In the genomic region with DNA sequence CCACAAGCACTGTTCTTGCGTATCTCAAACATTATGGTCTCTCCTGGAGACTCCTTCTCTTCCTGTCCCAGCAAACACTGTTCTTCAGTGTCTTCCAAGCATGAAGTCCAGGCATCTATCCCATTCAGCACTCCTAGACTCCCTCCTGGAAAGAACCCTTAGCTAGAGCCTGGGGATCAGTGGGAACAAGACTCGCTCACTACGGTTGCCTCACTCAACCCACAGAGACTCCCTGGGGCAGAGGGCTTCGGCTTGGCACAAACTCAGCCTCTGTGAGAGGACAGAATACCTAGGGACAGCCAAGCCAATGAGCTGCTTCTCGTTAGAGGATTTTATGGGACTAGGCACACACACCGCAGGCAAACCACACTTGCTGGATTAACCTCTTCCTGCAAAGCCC, we compare ENCODE assay signal across 13 cellular contexts.
A peak's percentile ranks its signal among the peaks of the same experiment; 100 is the strongest.
DNase-seq lines count a peak whose midpoint lies in the region; ATAC-seq, FAIRE-seq and TF ChIP-seq lines count a peak whose summit lies in the region.
"Had no signal": no experiment of that assay in that cellular context is flagged by ENCODE, and none has a peak within 500 bp of the region (broad histone marks: within the 10 kb centered on the region; RNA-seq: fewer than 3 reads in every experiment).

No MANE protein-coding gene starts in this region.

- in situ Hi-C loops in ACHN (cut with HindIII; ENCODE audit: low pct_ligation_motif_present, low pct_unique_long_range_greater_than_20kb, low sequenced_read_pairs), result no loop called here

- H3K36me3 ChIP-seq in HEK293 (ENCODE audit: control insufficient read depth in 2 of 2, insufficient read depth in 1 of 2, low read length in 2 of 2), result no peaks in the 10 kb centered on the region
- H3K36me3 ChIP-seq in astrocyte (ENCODE audit: insufficient read depth, low read length), result peaks cover 16% of the 10 kb centered on the region
- H3K36me3 ChIP-seq in thoracic aorta, result no peaks in the 10 kb centered on the region
- no peaks in the 10 kb centered on the region for H3K36me3 ChIP-seq in effector memory CD4-positive, alpha-beta T cell (ENCODE audit: control insufficient read depth, insufficient read depth, low read length)
- H3K36me3 ChIP-seq: SJSA1 had no signal

- H4K20me1 ChIP-seq in astrocyte (ENCODE audit: insufficient read depth, low read length), result peaks cover 70% of the 10 kb centered on the region

- H3K9me3 ChIP-seq in HEK293 (ENCODE audit: control insufficient read depth, insufficient read depth, low read depth, low read length) (no peaks in the 10 kb centered on the region), astrocyte (ENCODE audit: insufficient read depth, low read depth, low read length) (no peaks in the 10 kb centered on the region), thoracic aorta (no peaks in the 10 kb centered on the region)
- no peaks in the 10 kb centered on the region for H3K9me3 ChIP-seq in effector memory CD4-positive, alpha-beta T cell (ENCODE audit: control insufficient read depth, low read length)
- H3K9me3 ChIP-seq: SJSA1 had no signal

- no peak overlapping the region for H3K9ac ChIP-seq in astrocyte (ENCODE audit: low read length)

- H2AFZ ChIP-seq in astrocyte (ENCODE audit: low read depth, low read length), result no peak overlapping the region

- H3K4me1 Mint-ChIP-seq in astrocyte (ENCODE audit: low read depth, unreplicated experiment), result peaks cover 56% of the 10 kb centered on the region
- peaks cover 20 to 35% (median 26%) of the 10 kb centered on the region in 4 donors for H3K4me1 Mint-ChIP-seq in naive thymus-derived CD8-positive, alpha-beta T cell

- CTCF ChIA-PET in HEK293 (lab: Yijun Ruan, JAX), result interaction anchor here (0.6 to 3.9 kb wide), 5 partner anchors 33 to 213 kb away, joined by 3 to 17 read pairs (median 4); no protein-coding TSS in a partner anchor

- POLR2A ChIA-PET in HEK293 (lab: Yijun Ruan, JAX), result no interaction called here
- POLR2A ChIA-PET in naive thymus-derived CD8-positive, alpha-beta T cell (lab: Charles Lee), result no interaction called here

- peak overlapping the region; percentile 50 for H3K4me3 Mint-ChIP-seq in astrocyte (ENCODE audit: unreplicated experiment)
- no peak overlapping the region for H3K4me3 Mint-ChIP-seq in naive thymus-derived CD8-positive, alpha-beta T cell
- H3K4me3 Mint-ChIP-seq: activated naive CD4-positive, alpha-beta T cell treated with anti-CD3 and anti-CD28 coated beads, Interleukin-2, amount 10 ng/mL, durations not matched to agents 7 days and 5 days; stimulated activated naive B cell treated with anti-CD40 and anti-IgM and Interleukin-4, amounts not matched to agents 10 μg/mL and 1 μg/mL and 100 μg/mL, for 72 hours had no signal

- no peak for ATAC-seq in thoracic aorta (ENCODE audit: insufficient number of reproducible peaks, low FRiP score, low read depth)
- ATAC-seq in naive thymus-derived CD8-positive, alpha-beta T cell, result no peak
- ATAC-seq: K562; stimulated activated naive B cell treated with anti-CD40 and anti-IgM and Interleukin-4, amounts not matched to agents 10 μg/mL and 1 μg/mL and 100 μg/mL, for 72 hours had no signal

- no peak for FAIRE-seq in astrocyte (lab: Jason Lieb, UNC)
- FAIRE-seq: K562 had no signal

- DNase-seq in astrocyte (ENCODE audit: low read depth) (peak; percentile 38), islet precursor cell (peak; percentile 54), thoracic aorta (ENCODE audit: low spot score) (no peak), ACHN (no peak)
- no peak for DNase-seq in naive thymus-derived CD8-positive, alpha-beta T cell
- DNase-seq in effector memory CD4-positive, alpha-beta T cell, result no peak
- DNase-seq: activated naive CD4-positive, alpha-beta T cell treated with anti-CD3 and anti-CD28 coated beads, Interleukin-2, amount 10 ng/mL, durations not matched to agents 7 days and 5 days; cortex of kidney; NCI-H2081; stimulated activated naive B cell treated with anti-CD40 and anti-IgM and Interleukin-4, amounts not matched to agents 10 μg/mL and 1 μg/mL and 100 μg/mL, for 72 hours had no signal

- H3K27me3 ChIP-seq in astrocyte (ENCODE audit: insufficient read depth, low read length) (no peaks in the 10 kb centered on the region), thoracic aorta (replicated peaks; ENCODE audit: insufficient read depth) (no peaks in the 10 kb centered on the region)
- peaks cover 5% of the 10 kb centered on the region for H3K27me3 ChIP-seq in effector memory CD4-positive, alpha-beta T cell (replicated peaks; ENCODE audit: control insufficient read depth, insufficient read depth, low read length, poor library complexity, severe bottlenecking)
- H3K27me3 ChIP-seq: SJSA1 had no signal

- H3K4me1 ChIP-seq in HEK293 (ENCODE audit: control insufficient read depth, insufficient read depth, low read length) (peaks cover 3% of the 10 kb centered on the region; the same call in 1 of the 2 replicates), astrocyte (ENCODE audit: insufficient read depth, low read length) (peaks cover 68% of the 10 kb centered on the region), thoracic aorta (ENCODE audit: control insufficient read depth in 1 of 2, low read depth in 2 of 2) (peaks cover 35 to 78% of the 10 kb centered on the region in 2 donors)
- peaks cover 9% of the 10 kb centered on the region for H3K4me1 ChIP-seq in effector memory CD4-positive, alpha-beta T cell (ENCODE audit: control insufficient read depth, insufficient read depth, low read length, poor library complexity, severe bottlenecking)

- H3K27ac Mint-ChIP-seq in astrocyte (ENCODE audit: unreplicated experiment), result no peak overlapping the region
- H3K27ac Mint-ChIP-seq in naive thymus-derived CD8-positive, alpha-beta T cell, result peak overlapping the region in 1 of 10 donors; percentile 50
- H3K27ac Mint-ChIP-seq: activated naive CD4-positive, alpha-beta T cell treated with anti-CD3 and anti-CD28 coated beads, Interleukin-2, amount 10 ng/mL, durations not matched to agents 7 days and 5 days; stimulated activated naive B cell treated with anti-CD40 and anti-IgM and Interleukin-4, amounts not matched to agents 10 μg/mL and 1 μg/mL and 100 μg/mL, for 72 hours had no signal

- peaks cover 10% of the 10 kb centered on the region for H3K36me3 Mint-ChIP-seq in astrocyte (ENCODE audit: low read depth, unreplicated experiment)
- H3K36me3 Mint-ChIP-seq in naive thymus-derived CD8-positive, alpha-beta T cell, result no peaks in the 10 kb centered on the region
- H3K36me3 Mint-ChIP-seq: activated naive CD4-positive, alpha-beta T cell treated with anti-CD3 and anti-CD28 coated beads, Interleukin-2, amount 10 ng/mL, durations not matched to agents 7 days and 5 days; stimulated activated naive B cell treated with anti-CD40 and anti-IgM and Interleukin-4, amounts not matched to agents 10 μg/mL and 1 μg/mL and 100 μg/mL, for 72 hours had no signal

- H3K9me3 Mint-ChIP-seq in astrocyte (ENCODE audit: unreplicated experiment), result no peaks in the 10 kb centered on the region
- H3K9me3 Mint-ChIP-seq in naive thymus-derived CD8-positive, alpha-beta T cell, result no peaks in the 10 kb centered on the region
- H3K9me3 Mint-ChIP-seq: activated naive CD4-positive, alpha-beta T cell treated with anti-CD3 and anti-CD28 coated beads, Interleukin-2, amount 10 ng/mL, durations not matched to agents 7 days and 5 days; stimulated activated naive B cell treated with anti-CD40 and anti-IgM and Interleukin-4, amounts not matched to agents 10 μg/mL and 1 μg/mL and 100 μg/mL, for 72 hours had no signal

- no peaks in the 10 kb centered on the region for H3K27me3 Mint-ChIP-seq in astrocyte (ENCODE audit: low read depth, unreplicated experiment)
- no peaks in the 10 kb centered on the region for H3K27me3 Mint-ChIP-seq in naive thymus-derived CD8-positive, alpha-beta T cell

- H3K4me2 ChIP-seq in astrocyte (ENCODE audit: low read length), result peak overlapping the region; percentile 91

- H3K27ac ChIP-seq in HEK293 (ENCODE audit: extremely low read depth, low read depth, low read length) (no peak overlapping the region), astrocyte (ENCODE audit: low read depth, low read length) (peak overlapping the region; percentile 11), thoracic aorta (peak overlapping the region; percentile 91 to 96)
- H3K27ac ChIP-seq in effector memory CD4-positive, alpha-beta T cell (ENCODE audit: insufficient read depth, low read length, poor library complexity, severe bottlenecking), result no peak overlapping the region
- H3K27ac ChIP-seq: SJSA1 had no signal

- no peak for TF ChIP-seq CTCF in HEK293 (tag by site-specific recombination; IDR thresholded peaks at IDR 0.05)
- no peak for TF ChIP-seq CTCF in astrocyte (IDR thresholded peaks at IDR 0.05; ENCODE audit: insufficient read depth, low read depth, low read length)
- no peak for TF ChIP-seq CTCF in thoracic aorta (IDR thresholded peaks at IDR 0.05)

- peaks cover 100% of the 10 kb centered on the region for H3K79me2 ChIP-seq in astrocyte (ENCODE audit: insufficient read depth, low read length)

- H3K4me3 ChIP-seq in HEK293 (ENCODE audit: low read depth, low read length) (no peak overlapping the region), astrocyte (ENCODE audit: insufficient read depth, low read depth, low read length) (no peak overlapping the region), thoracic aorta (peak overlapping the region; percentile 86)
- no peak overlapping the region for H3K4me3 ChIP-seq in effector memory CD4-positive, alpha-beta T cell (ENCODE audit: insufficient read depth, low read depth, low read length, poor library complexity, severe bottlenecking)
- H3K4me3 ChIP-seq: K562, SJSA1 had no signal

TF ChIP-seq in HEK293, 187 proteins besides CTCF, POLR2A, EP300 and RAD21 (continues in another document):
- TF ChIP-seq ZNF837 (tag by site-specific recombination; IDR thresholded peaks at IDR 0.05), result no peak
- no peak for TF ChIP-seq ZNF560 (tag by site-specific recombination; IDR thresholded peaks at IDR 0.05; ENCODE audit: borderline replicate concordance)
- TF ChIP-seq, protein P1, sequence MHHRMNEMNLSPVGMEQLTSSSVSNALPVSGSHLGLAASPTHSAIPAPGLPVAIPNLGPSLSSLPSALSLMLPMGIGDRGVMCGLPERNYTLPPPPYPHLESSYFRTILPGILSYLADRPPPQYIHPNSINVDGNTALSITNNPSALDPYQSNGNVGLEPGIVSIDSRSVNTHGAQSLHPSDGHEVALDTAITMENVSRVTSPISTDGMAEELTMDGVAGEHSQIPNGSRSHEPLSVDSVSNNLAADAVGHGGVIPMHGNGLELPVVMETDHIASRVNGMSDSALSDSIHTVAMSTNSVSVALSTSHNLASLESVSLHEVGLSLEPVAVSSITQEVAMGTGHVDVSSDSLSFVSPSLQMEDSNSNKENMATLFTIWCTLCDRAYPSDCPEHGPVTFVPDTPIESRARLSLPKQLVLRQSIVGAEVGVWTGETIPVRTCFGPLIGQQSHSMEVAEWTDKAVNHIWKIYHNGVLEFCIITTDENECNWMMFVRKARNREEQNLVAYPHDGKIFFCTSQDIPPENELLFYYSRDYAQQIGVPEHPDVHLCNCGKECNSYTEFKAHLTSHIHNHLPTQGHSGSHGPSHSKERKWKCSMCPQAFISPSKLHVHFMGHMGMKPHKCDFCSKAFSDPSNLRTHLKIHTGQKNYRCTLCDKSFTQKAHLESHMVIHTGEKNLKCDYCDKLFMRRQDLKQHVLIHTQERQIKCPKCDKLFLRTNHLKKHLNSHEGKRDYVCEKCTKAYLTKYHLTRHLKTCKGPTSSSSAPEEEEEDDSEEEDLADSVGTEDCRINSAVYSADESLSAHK (tag by site-specific recombination; IDR thresholded peaks at IDR 0.05), result no peak
- no peak for TF ChIP-seq ZNF548 (tag by site-specific recombination; IDR thresholded peaks at IDR 0.05)
- TF ChIP-seq ZNF629 (tag by site-specific recombination; IDR thresholded peaks at IDR 0.05), result no peak

Comparison
In these comparisons a context has a peak if more than half of its experiments do, and no peak if none do; other contexts are left out.
1. H3K27ac ChIP-seq: peak in astrocyte (single experiment) and thoracic aorta (2 of 2); none in HEK293 (single experiment) and effector memory CD4-positive, alpha-beta T cell (single experiment).
2. DNase-seq: peak in astrocyte (single experiment) and islet precursor cell (single experiment); none in thoracic aorta (single experiment), naive thymus-derived CD8-positive, alpha-beta T cell (0 of 10), ACHN (single experiment) and effector memory CD4-positive, alpha-beta T cell (0 of 3).